1 cellular context compared by ENCODE assay signal in the genomic region with DNA sequence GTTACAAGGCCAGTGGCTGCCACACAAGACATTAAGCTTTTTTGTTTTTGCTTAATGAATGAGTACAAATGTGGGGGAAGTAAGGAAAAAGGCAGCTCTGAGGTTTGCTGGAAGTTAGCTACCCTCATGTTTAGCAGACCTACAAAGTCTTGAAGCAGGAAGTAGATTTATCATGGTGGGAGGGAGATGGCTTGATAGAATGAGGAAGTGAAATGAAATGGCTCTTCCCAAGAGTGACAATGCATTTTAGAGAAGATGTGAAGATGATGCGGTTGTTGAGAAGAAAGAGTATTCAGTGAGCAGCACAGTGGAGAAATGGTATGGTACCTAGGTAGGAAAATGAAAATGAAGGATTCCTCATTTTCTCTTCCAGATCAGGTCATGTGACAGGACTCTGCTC.
TF ChIP-seq lines count a peak whose summit lies in the region.

No MANE protein-coding gene starts in this region.

TF ChIP-seq in H1, 55 proteins besides CTCF, POLR2A, EP300 and RAD21:
- TF ChIP-seq POLR2AphosphoS5 (IDR thresholded peaks at IDR 0.05; ENCODE audit: low read depth, low read length) (no peak), SP4 (IDR thresholded peaks at IDR 0.05; ENCODE audit: low read length) (no peak), SIN3A (conservative IDR thresholded peaks at IDR 0.05 in 1 of 2, IDR thresholded peaks at IDR 0.05 in 1 of 2; ENCODE audit: low read depth in 1 of 2, low read length in 2 of 2) (no peak), BCL11A (IDR thresholded peaks at IDR 0.05; ENCODE audit: low read depth in 2 of 2, low read length in 2 of 2) (no peak), POU5F1 (IDR thresholded peaks at IDR 0.05; ENCODE audit: low read depth, low read length) (no peak), GABPA (IDR thresholded peaks at IDR 0.05; ENCODE audit: borderline replicate concordance, insufficient read depth, low read length) (no peak), ZNF274 (IDR thresholded peaks at IDR 0.05; ENCODE audit: borderline replicate concordance, extremely low read depth, low read length) (no peak), BRCA1 (IDR thresholded peaks at IDR 0.05; ENCODE audit: low read depth, low read length) (no peak), TAF1 (IDR thresholded peaks at IDR 0.05; ENCODE audit: low read depth, low read length) (no peak), KDM1A (IDR thresholded peaks at IDR 0.05; ENCODE audit: borderline replicate concordance, low read length) (no peak), BACH1 (IDR thresholded peaks at IDR 0.05; ENCODE audit: low read length) (no peak)
- TF ChIP-seq, protein P1, sequence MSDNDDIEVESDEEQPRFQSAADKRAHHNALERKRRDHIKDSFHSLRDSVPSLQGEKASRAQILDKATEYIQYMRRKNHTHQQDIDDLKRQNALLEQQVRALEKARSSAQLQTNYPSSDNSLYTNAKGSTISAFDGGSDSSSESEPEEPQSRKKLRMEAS (IDR thresholded peaks at IDR 0.05), result no peak
- TF ChIP-seq, protein P2, sequence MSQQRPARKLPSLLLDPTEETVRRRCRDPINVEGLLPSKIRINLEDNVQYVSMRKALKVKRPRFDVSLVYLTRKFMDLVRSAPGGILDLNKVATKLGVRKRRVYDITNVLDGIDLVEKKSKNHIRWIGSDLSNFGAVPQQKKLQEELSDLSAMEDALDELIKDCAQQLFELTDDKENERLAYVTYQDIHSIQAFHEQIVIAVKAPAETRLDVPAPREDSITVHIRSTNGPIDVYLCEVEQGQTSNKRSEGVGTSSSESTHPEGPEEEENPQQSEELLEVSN (IDR thresholded peaks at IDR 0.05), result no peak
